Comparison of ENCODE assay signal across 8 cellular contexts in the genomic region with DNA sequence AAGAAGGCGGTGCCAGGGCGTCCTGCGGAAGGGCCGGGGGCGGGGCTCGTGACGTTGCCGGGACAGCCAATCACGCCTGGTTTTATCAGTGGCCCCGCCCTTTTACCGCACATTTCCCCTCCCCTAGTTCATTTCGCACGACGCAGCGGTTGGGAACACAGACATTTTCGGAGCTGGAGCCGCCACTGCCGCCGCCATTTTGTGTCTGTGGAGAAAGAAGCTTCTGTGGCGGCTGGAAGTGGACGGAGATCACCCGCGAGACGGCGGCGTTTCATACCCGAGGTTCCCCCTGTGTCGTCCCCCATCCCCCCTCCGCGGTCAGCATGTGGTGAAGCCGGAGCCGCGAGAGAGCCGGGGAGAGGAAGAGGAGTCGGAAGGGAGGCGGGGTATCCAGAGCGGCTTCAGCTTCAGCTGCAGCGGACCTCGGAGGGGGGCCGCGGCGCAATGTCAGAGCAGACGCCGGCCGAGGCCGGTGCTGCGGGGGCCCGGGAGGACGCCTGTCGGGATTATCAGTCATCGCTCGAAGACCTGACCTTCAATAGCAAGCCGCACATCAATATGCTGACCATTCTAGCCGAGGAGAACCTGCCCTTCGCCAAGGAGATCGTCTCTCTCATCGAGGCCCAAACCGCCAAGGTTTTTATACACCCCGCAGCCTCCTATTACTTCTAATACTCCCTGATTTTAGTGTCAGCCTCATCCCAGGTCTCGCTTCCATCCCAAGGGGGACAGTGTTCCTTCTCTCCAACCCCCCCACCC. TPM values are rescaled to one million over a fixed set of nuclear protein-coding genes. Genes with fewer than 3 reads are reported as not detected.
DNase-seq lines count a peak whose midpoint lies in the region; ATAC-seq lines count a peak whose summit lies in the region.

A gene with protein sequence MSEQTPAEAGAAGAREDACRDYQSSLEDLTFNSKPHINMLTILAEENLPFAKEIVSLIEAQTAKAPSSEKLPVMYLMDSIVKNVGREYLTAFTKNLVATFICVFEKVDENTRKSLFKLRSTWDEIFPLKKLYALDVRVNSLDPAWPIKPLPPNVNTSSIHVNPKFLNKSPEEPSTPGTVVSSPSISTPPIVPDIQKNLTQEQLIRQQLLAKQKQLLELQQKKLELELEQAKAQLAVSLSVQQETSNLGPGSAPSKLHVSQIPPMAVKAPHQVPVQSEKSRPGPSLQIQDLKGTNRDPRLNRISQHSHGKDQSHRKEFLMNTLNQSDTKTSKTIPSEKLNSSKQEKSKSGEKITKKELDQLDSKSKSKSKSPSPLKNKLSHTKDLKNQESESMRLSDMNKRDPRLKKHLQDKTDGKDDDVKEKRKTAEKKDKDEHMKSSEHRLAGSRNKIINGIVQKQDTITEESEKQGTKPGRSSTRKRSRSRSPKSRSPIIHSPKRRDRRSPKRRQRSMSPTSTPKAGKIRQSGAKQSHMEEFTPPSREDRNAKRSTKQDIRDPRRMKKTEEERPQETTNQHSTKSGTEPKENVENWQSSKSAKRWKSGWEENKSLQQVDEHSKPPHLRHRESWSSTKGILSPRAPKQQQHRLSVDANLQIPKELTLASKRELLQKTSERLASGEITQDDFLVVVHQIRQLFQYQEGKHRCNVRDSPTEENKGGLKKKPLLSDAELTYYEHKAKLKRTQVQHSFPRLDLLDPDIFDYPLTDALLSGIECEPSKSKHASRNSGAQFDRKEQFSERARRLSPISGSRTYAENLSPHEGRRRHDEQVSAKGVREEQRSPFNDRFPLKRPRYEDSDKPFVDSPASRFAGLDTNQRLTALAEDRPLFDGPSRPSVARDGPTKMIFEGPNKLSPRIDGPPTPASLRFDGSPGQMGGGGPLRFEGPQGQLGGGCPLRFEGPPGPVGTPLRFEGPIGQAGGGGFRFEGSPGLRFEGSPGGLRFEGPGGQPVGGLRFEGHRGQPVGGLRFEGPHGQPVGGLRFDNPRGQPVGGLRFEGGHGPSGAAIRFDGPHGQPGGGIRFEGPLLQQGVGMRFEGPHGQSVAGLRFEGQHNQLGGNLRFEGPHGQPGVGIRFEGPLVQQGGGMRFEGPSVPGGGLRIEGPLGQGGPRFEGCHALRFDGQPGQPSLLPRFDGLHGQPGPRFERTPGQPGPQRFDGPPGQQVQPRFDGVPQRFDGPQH (N-terminal part only) (plus strand): TSS at position 136 of the 759 bp plus-strand sequence. CDS start 309 bp downstream, at position 445.

- H3K79me2 ChIP-seq in ACC112 (ENCODE audit: control insufficient read depth, insufficient read depth, low read length, unreplicated experiment), result peaks cover 52% of the 10 kb centered on the region

- H3K4me3 ChIP-seq in ACC112 (ENCODE audit: low read depth, low read length), result peak within 1 kb of the TSS; percentile 99

- peak within 1 kb of the TSS; percentile 92 for H3K27ac ChIP-seq in ACC112 (ENCODE audit: low read depth, low read length)

- no peak for DNase-seq in activated naive CD4-positive, alpha-beta T cell treated with anti-CD3 and anti-CD28 coated beads, Interleukin-2, amount 10 ng/mL, durations not matched to agents 7 days and 5 days
- DNase-seq in cardiac septum (ENCODE audit: low spot score) (no peak), pulmonary artery endothelial cell (ENCODE audit: low read depth, low spot score) (no peak), Kasumi-1 (lab: John Stamatoyannopoulos, UW) (no peak), amniotic stem cell (lab: John Stamatoyannopoulos, UW) (no peak)

- H3K4me3 Mint-ChIP-seq in activated naive CD4-positive, alpha-beta T cell treated with anti-CD3 and anti-CD28 coated beads, Interleukin-2, amount 10 ng/mL, durations not matched to agents 7 days and 5 days, result peak within 1 kb of the TSS; percentile 93

- H3K27me3 Mint-ChIP-seq in activated naive CD4-positive, alpha-beta T cell treated with anti-CD3 and anti-CD28 coated beads, Interleukin-2, amount 10 ng/mL, durations not matched to agents 7 days and 5 days, result peaks cover 5% of the 10 kb centered on the region

- peak within 1 kb of the TSS; percentile 84 for H2AFZ ChIP-seq in ACC112 (ENCODE audit: low read length, unreplicated experiment)

- intact Hi-C loops in cardiac septum (cut with DNase I), result loop anchor here (1.0 to 5.0 kb wide), 5 partner anchors 38 to 256 kb away; a partner anchor contains a TSS

- H3K27ac Mint-ChIP-seq in activated naive CD4-positive, alpha-beta T cell treated with anti-CD3 and anti-CD28 coated beads, Interleukin-2, amount 10 ng/mL, durations not matched to agents 7 days and 5 days, result peak within 1 kb of the TSS; percentile 98

- H3K36me3 ChIP-seq in ACC112 (ENCODE audit: insufficient read depth, low read length), result peaks cover 28% of the 10 kb centered on the region

- H3K4me1 ChIP-seq in ACC112 (ENCODE audit: control insufficient read depth, insufficient read depth, low read length, unreplicated experiment), result peaks cover 19% of the 10 kb centered on the region

- H3K27me3 ChIP-seq in ACC112 (ENCODE audit: insufficient read depth, low read length), result no peaks in the 10 kb centered on the region

- H3K36me3 Mint-ChIP-seq in activated naive CD4-positive, alpha-beta T cell treated with anti-CD3 and anti-CD28 coated beads, Interleukin-2, amount 10 ng/mL, durations not matched to agents 7 days and 5 days, result peaks cover 49% of the 10 kb centered on the region

- no peaks in the 10 kb centered on the region for H3K9me3 Mint-ChIP-seq in activated naive CD4-positive, alpha-beta T cell treated with anti-CD3 and anti-CD28 coated beads, Interleukin-2, amount 10 ng/mL, durations not matched to agents 7 days and 5 days

- CTCF ChIA-PET in activated naive CD4-positive, alpha-beta T cell treated with anti-CD3 and anti-CD28 coated beads, Interleukin-2, amount 10 ng/mL, durations not matched to agents 7 days and 5 days (lab: Charles Lee), result interaction anchor here (0.7 to 1.2 kb wide), 4 partner anchors 35 to 189 kb away, joined by 3 to 4 read pairs (median 4); no protein-coding TSS in a partner anchor

- peaks cover 43% of the 10 kb centered on the region for H3K4me1 Mint-ChIP-seq in activated naive CD4-positive, alpha-beta T cell treated with anti-CD3 and anti-CD28 coated beads, Interleukin-2, amount 10 ng/mL, durations not matched to agents 7 days and 5 days

- ATAC-seq in GM19035 (IDR thresholded peaks at IDR 0.05; ENCODE audit: unreplicated experiment) (peak; percentile 7), HG03460 (IDR thresholded peaks at IDR 0.05; ENCODE audit: unreplicated experiment) (peak; percentile 12)

RNA-seq across cellular contexts. Expression of the gene that starts here (rescaled TPM):
- total RNA-seq in cardiac septum (26.6 TPM), pulmonary artery endothelial cell (29.1 and 45.6 TPM in 2 replicates)
